ENCODE assay signal across 8 cellular contexts in the genomic region with DNA sequence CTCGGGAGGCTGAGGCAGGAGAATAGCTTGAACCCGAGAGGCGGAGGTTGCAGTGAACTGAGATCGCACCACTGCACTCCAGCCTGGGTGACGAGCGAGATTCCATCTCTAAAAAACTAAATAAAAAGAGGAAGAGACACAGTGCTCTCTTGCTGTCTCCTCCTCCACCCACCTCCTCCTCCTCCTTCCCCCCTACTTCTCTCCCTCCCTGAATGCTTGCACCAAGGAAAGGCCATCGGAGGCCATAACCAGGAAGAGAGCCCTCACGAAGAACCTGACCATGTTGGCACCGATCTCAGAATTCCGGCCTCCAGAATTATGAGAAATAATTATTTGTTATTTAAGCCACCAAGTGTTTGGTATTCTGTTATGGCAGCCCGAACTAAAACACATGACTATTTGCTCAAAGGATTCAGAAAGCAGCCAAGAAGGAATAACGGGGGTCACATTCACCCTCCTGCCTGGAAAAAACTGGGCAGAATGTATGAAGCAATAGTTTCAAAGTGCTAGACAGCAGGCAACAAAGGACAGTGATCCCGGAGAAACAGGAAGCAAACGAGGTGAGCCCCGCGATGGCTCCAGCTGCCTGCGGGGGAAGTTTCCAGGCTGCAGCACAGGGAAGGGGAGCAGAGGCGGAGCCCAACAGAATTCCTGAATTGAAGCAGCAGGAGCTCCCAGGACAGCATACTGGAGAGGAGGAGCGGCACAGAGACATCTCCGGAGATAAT. TPM values are rescaled to one million over a fixed set of nuclear protein-coding genes. Genes with fewer than 3 reads are reported as not detected.
DNase-seq lines count a peak whose midpoint lies in the region; ATAC-seq lines count a peak whose summit lies in the region.

No MANE protein-coding gene starts in this region.

- H3K27ac ChIP-seq in GM23248 = peak overlapping the region; percentile 11
- no peak overlapping the region for H3K27ac ChIP-seq in trophoblast cell (ENCODE audit: low read depth, low read length)

- H4K8ac ChIP-seq in trophoblast cell (ENCODE audit: low read depth, low read length) = peak overlapping the region; percentile 47

- H2BK120ac ChIP-seq in trophoblast cell (ENCODE audit: insufficient read depth, low read length, poor library complexity) = peak overlapping the region; percentile 38

- H3K9me2 ChIP-seq in GM23248 (ENCODE audit: insufficient read depth) = no peaks in the 10 kb centered on the region

- peak; percentile 68 for DNase-seq in GM23248
- peak; percentile 42 for DNase-seq in SKM-1 (lab: John Stamatoyannopoulos, UW; ENCODE audit: unreplicated experiment)
- DNase-seq in head of caudate nucleus = peak in 41 of 42 donors; percentile 24 to 79 (median 55)
- DNase-seq in trophoblast cell = no peak
- no peak for DNase-seq in stimulated activated CD8-positive, alpha-beta memory T cell treated with anti-CD3 and anti-CD28 coated beads, Interleukin-4, amount 100 ng/mL, for 48 hours

- ATAC-seq in HG03159 (IDR thresholded peaks at IDR 0.05; ENCODE audit: unreplicated experiment) (no peak), HG02623 (IDR thresholded peaks at IDR 0.05; ENCODE audit: unreplicated experiment) (no peak), HG03045 (IDR thresholded peaks at IDR 0.05; ENCODE audit: unreplicated experiment) (no peak)

- intact Hi-C loops in head of caudate nucleus (cut with DNase I) = no loop called here

- H2AFZ ChIP-seq in GM23248 (peak overlapping the region; percentile 96), trophoblast cell (ENCODE audit: insufficient read depth, low read length, poor library complexity) (peak overlapping the region; percentile 67)

- H3K18ac ChIP-seq in trophoblast cell (ENCODE audit: low read length) = no peak overlapping the region

- H3K14ac ChIP-seq in trophoblast cell (ENCODE audit: low read length) = no peak overlapping the region

- H4K12ac ChIP-seq in trophoblast cell (ENCODE audit: low read depth, low read length) = peak overlapping the region; percentile 6

- peak overlapping the region; percentile 71 for H3K9ac ChIP-seq in GM23248
- no peak overlapping the region for H3K9ac ChIP-seq in trophoblast cell (ENCODE audit: low read length)

- H3K27me3 ChIP-seq in GM23248 (replicated peaks; ENCODE audit: insufficient read depth) (no peaks in the 10 kb centered on the region), trophoblast cell (ENCODE audit: insufficient read depth, low read length) (no peaks in the 10 kb centered on the region)

- H3K4ac ChIP-seq in trophoblast cell (ENCODE audit: low read depth, low read length) = no peak overlapping the region

- H2BK12ac ChIP-seq in trophoblast cell (ENCODE audit: low read length) = no peak overlapping the region

- H3K4me3 ChIP-seq in GM23248 (peak overlapping the region; percentile 68), trophoblast cell (ENCODE audit: low read depth, low read length) (no peak overlapping the region)

- H3F3A ChIP-seq in GM23248 (ENCODE audit: insufficient read depth) = no peaks in the 10 kb centered on the region

- H3K4me1 ChIP-seq in GM23248 (ENCODE audit: insufficient read depth) (0 out of 2 replicates have a peak, but pooled peaks cover 5% of the 10 kb centered on the region), trophoblast cell (ENCODE audit: control insufficient read depth in 1 of 2, insufficient read depth in 2 of 2, low read length in 2 of 2) (peaks cover 5 to 9% of the 10 kb centered on the region in 2 experiments)

- 32 to 34% methylated on average over 20 of the region's 20 CpGs for WGBS in GM23248 (ENCODE audit: low coverage in 1 of 2, low lambda C conversion rate in 2 of 2, missing lambda C conversion rate in 2 of 2), 2 experiments
- no CpG with 5 or more reads among the region's 20 CpGs for WGBS in trophoblast cell (ENCODE audit: extremely low coverage, insufficient coverage, insufficient read length)

- H4K20me1 ChIP-seq in GM23248 (ENCODE audit: insufficient read depth) = no peaks in the 10 kb centered on the region

- peaks cover 5% of the 10 kb centered on the region for H3K79me1 ChIP-seq in trophoblast cell (ENCODE audit: low read length)

- no peak overlapping the region for H2AK5ac ChIP-seq in trophoblast cell (ENCODE audit: low read length)

- H3K79me2 ChIP-seq in GM23248 (ENCODE audit: insufficient read depth) (no peaks in the 10 kb centered on the region), trophoblast cell (ENCODE audit: control insufficient read depth, insufficient read depth, low read length, poor library complexity) (peaks cover 3% of the 10 kb centered on the region)

- no peak overlapping the region for H2BK5ac ChIP-seq in trophoblast cell (ENCODE audit: low read depth, low read length, poor library complexity)

- H3K36me3 ChIP-seq in GM23248 (ENCODE audit: low read depth) (no peaks in the 10 kb centered on the region), trophoblast cell (ENCODE audit: control insufficient read depth in 1 of 2, insufficient read depth in 2 of 2, low read length in 2 of 2) (no peaks in the 10 kb centered on the region)

- H3K9me3 ChIP-seq in GM23248 (ENCODE audit: low read depth) = no peaks in the 10 kb centered on the region
- no peaks in the 10 kb centered on the region for H3K9me3 ChIP-seq in trophoblast cell (ENCODE audit: insufficient read depth, low read depth, low read length)

- H4K91ac ChIP-seq in trophoblast cell (ENCODE audit: low read depth, low read length) = peak overlapping the region; percentile 21

- in situ Hi-C loops in GM23248 (cut with MboI) = no loop called here

- peak overlapping the region; percentile 90 for H3K4me2 ChIP-seq in GM23248 (ENCODE audit: unreplicated experiment)
- H3K4me2 ChIP-seq in trophoblast cell (ENCODE audit: low read length) = peak overlapping the region; percentile 42

- no peak overlapping the region for H3K23ac ChIP-seq in trophoblast cell (ENCODE audit: low read length)

RNA-seq across cellular contexts. Expression of gene LDLRAD1, which starts 35.8 kb away (rescaled TPM):
- not detected in 2 replicates for total RNA-seq in GM23248 (2014; rRNA removed; shearing (Covaris generic))
- not detected in 2 replicates for polyA plus RNA-seq in GM23248 (2016; fragmentation: Nextera tagmentation; extraction: Ambion mirVana)
- not detected in 2 replicates for polyA plus RNA-seq in trophoblast cell (2013)

RNA-seq across cellular contexts. Expression of gene LRRC42, which starts 36.0 kb away (rescaled TPM):
- 41.8 and 42.0 TPM in 2 replicates for total RNA-seq in GM23248 (2014; rRNA removed; shearing (Covaris generic))
- 44.6 and 46.9 TPM in 2 replicates for polyA plus RNA-seq in GM23248 (2016; fragmentation: Nextera tagmentation; extraction: Ambion mirVana)
- 36.9 and 39.5 TPM in 2 replicates for polyA plus RNA-seq in trophoblast cell (2013)

RNA-seq across cellular contexts. Expression of gene IFT25, which starts 36.7 kb away (rescaled TPM):
- 5.3 and 18.4 TPM in 2 replicates for total RNA-seq in GM23248 (2014; rRNA removed; shearing (Covaris generic))
- polyA plus RNA-seq in GM23248 (2016; fragmentation: Nextera tagmentation; extraction: Ambion mirVana) = 62.5 and 65.2 TPM in 2 replicates
- 38.6 and 39.1 TPM in 2 replicates for polyA plus RNA-seq in trophoblast cell (2013)

Comparison
In these comparisons a context has a peak if more than half of its experiments do, and no peak if none do; other contexts are left out.
1. DNase-seq: peak in GM23248 (single experiment), SKM-1 (single experiment) and head of caudate nucleus (41 of 42); none in trophoblast cell (0 of 2) and stimulated activated CD8-positive, alpha-beta memory T cell treated with anti-CD3 and anti-CD28 coated beads, Interleukin-4, amount 100 ng/mL, for 48 hours (single experiment).